In the genomic region with DNA sequence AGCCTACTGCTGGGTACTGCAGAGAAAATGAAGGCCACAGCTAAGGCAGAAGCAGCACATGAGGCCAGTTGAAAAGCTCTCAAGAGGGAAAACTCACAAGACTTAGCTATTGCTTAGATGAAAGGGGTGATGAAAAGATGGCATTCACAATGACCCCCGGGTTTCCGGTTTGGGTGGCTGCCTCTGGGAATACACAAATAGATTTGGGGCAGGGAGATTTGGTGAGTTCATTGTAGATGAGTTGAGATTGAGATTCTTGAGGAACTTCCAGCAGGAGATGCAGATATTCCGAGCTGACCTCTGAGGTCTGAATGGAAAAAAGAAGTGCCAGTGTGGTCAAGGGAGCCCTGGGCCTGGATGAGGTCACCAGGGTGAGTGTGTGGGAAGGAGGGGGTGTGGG, we compare ENCODE assay signal across 17 cellular contexts.
"Had no signal": no experiment of that assay in that cellular context is flagged by ENCODE, and none has a peak within 500 bp of the region (broad histone marks: within the 10 kb centered on the region; RNA-seq: fewer than 3 reads in every experiment).

No MANE protein-coding gene starts in this region.

- H3K9me3 Mint-ChIP-seq: activated naive CD8-positive, alpha-beta T cell treated with anti-CD3 and anti-CD28 coated beads, Interleukin-2, amount 50 U/mL, for 24 hours; activated T-helper 1 cell treated with anti-CD3 and anti-CD28 coated beads, Interleukin-12 subunit alpha, Interleukin-12 subunit beta, Interleukin-2, Interleukin-4 antibody, amounts not matched to agents 30 ng/mL and 10 ng/mL and 1 ng/mL, durations not matched to agents 14 hours and 24 hours and 36 hours; mesothelial cell of epicardium; natural killer cell had no signal

- H3K27ac Mint-ChIP-seq: activated naive CD8-positive, alpha-beta T cell treated with anti-CD3 and anti-CD28 coated beads, Interleukin-2, amount 50 U/mL, for 24 hours; activated T-helper 1 cell treated with anti-CD3 and anti-CD28 coated beads, Interleukin-12 subunit alpha, Interleukin-12 subunit beta, Interleukin-2, Interleukin-4 antibody, amounts not matched to agents 30 ng/mL and 10 ng/mL and 1 ng/mL, durations not matched to agents 14 hours and 24 hours and 36 hours; mesothelial cell of epicardium; natural killer cell had no signal

- H3K4me3 Mint-ChIP-seq: activated naive CD8-positive, alpha-beta T cell treated with anti-CD3 and anti-CD28 coated beads, Interleukin-2, amount 50 U/mL, for 24 hours; activated T-helper 1 cell treated with anti-CD3 and anti-CD28 coated beads, Interleukin-12 subunit alpha, Interleukin-12 subunit beta, Interleukin-2, Interleukin-4 antibody, amounts not matched to agents 30 ng/mL and 10 ng/mL and 1 ng/mL, durations not matched to agents 14 hours and 24 hours and 36 hours; mesothelial cell of epicardium; natural killer cell had no signal

- H3K36me3 Mint-ChIP-seq: mesothelial cell of epicardium, natural killer cell had no signal

- H3K4me1 Mint-ChIP-seq: activated naive CD8-positive, alpha-beta T cell treated with anti-CD3 and anti-CD28 coated beads, Interleukin-2, amount 50 U/mL, for 24 hours; mesothelial cell of epicardium; natural killer cell had no signal

- ATAC-seq: activated naive CD8-positive, alpha-beta T cell treated with anti-CD3 and anti-CD28 coated beads, Interleukin-2, amount 50 U/mL, for 24 hours; body of pancreas; left ventricle myocardium superior; natural killer cell; stimulated activated naive CD8-positive, alpha-beta T cell treated with anti-CD3 and anti-CD28 coated beads, Interleukin-15, Interleukin-2, amounts not matched to agents 100 U/mL and 50 U/mL, for 24 hours had no signal

- DNase-seq: activated gamma-delta T cell; activated naive CD4-positive, alpha-beta T cell treated with anti-CD3 and anti-CD28 coated beads, Interleukin-2, amount 50 U/mL, for 16 hours; activated naive CD8-positive, alpha-beta T cell treated with anti-CD3 and anti-CD28 coated beads, Interleukin-2, amount 50 U/mL, for 24 hours; body of pancreas; foreskin fibroblast; kidney glomerular epithelial cell; left ventricle myocardium superior; mammary epithelial cell; natural killer cell; ovary; stimulated activated CD4-positive, alpha-beta T cell treated with anti-CD3 and anti-CD28 coated beads, Interleukin-4, amount 100 ng/mL, for 24 hours; stimulated activated naive CD8-positive, alpha-beta T cell treated with anti-CD3 and anti-CD28 coated beads, Interleukin-15, Interleukin-2, amounts not matched to agents 100 U/mL and 50 U/mL, for 24 hours; T-helper 2 cell; thyroid gland had no signal

- FAIRE-seq: endometrium had no signal
